In the genomic region with DNA sequence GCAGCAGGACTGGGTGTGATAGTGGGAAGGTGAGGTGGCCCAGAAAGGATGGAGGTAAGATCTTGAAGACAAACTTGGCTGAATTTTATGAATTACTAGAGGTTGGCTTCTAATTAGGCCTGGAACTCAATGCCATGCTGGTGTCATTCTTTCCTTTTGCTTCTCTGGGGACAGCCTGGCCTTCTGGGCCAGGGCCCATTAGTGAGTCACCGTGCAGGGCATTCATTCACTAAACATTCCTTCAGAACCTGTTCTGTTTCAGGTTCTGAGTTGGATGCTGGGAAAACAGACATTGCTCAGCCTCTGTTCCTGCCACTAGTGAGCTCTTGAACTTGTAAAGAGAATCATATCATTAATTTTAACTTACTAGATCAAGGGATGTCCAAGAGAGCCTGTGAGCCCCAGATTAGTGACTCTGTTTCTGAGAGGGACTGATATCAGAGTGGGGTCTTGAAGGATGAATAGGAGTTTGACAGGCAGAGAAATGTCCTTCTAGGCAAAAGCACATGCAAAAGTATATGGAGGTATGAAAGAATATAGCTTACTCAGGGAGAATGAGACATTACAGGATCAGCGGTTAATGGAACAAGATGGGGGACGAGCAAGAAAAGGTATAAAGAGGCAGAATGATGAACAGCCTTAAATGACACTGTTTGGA, we compare ENCODE assay signal across 12 cellular contexts.
DNase-seq lines count a peak whose midpoint lies in the region; ATAC-seq, FAIRE-seq and TF ChIP-seq lines count a peak whose summit lies in the region.
"Had no signal": no experiment of that assay in that cellular context is flagged by ENCODE, and none has a peak within 500 bp of the region (broad histone marks: within the 10 kb centered on the region; RNA-seq: fewer than 3 reads in every experiment).

No MANE protein-coding gene starts in this region.

- ATAC-seq in HCT116 (peak; percentile 69), GM12878 (no peak), HepG2 (peak; percentile 73)

- H3K36me3 ChIP-seq in HCT116 (ENCODE audit: control insufficient read depth in 1 of 2, insufficient read depth in 2 of 2, low read length in 2 of 2): no peaks in the 10 kb centered on the region
- no peaks in the 10 kb centered on the region for H3K36me3 ChIP-seq in GM12878 (ENCODE audit: control insufficient read depth in 2 of 2, insufficient read depth in 2 of 2, low read length in 1 of 2)
- no peaks in the 10 kb centered on the region for H3K36me3 ChIP-seq in HepG2 (replicated peaks in 1 of 2; ENCODE audit: control insufficient read depth in 1 of 2, insufficient read depth in 2 of 2, low read length in 2 of 2)
- no peaks in the 10 kb centered on the region for H3K36me3 ChIP-seq in tibial nerve

- in situ Hi-C loops in GM12878 (cut with MboI) (no loop called here), HepG2 (cut with HindIII; ENCODE audit: extremely low pct_ligation_motif_present, low pct_unique_long_range_greater_than_20kb) (no loop called here)

- H3K4me1 ChIP-seq in HCT116 (ENCODE audit: control insufficient read depth in 1 of 2, insufficient read depth in 2 of 2, low read length in 2 of 2) (peaks cover 22 to 46% of the 10 kb centered on the region in 2 experiments), GM12878 (ENCODE audit: control insufficient read depth, insufficient read depth, low read length) (no peaks in the 10 kb centered on the region), HepG2 (ENCODE audit: insufficient read depth, low read length) (peaks cover 27% of the 10 kb centered on the region), tibial nerve (no peaks in the 10 kb centered on the region)

- H3K79me2 ChIP-seq in HCT116 (ENCODE audit: insufficient read depth, low read length): no peaks in the 10 kb centered on the region
- H3K79me2 ChIP-seq in GM12878 (ENCODE audit: control insufficient read depth, insufficient read depth, low read length): no peaks in the 10 kb centered on the region
- no peaks in the 10 kb centered on the region for H3K79me2 ChIP-seq in HepG2 (ENCODE audit: insufficient read depth, low read length)

- TF ChIP-seq EP300 in GM12878 (IDR thresholded peaks at IDR 0.05; ENCODE audit: borderline replicate concordance in 1 of 2, control insufficient read depth in 1 of 2, low read depth in 2 of 2, low read length in 2 of 2) (no peak), HepG2 (IDR thresholded peaks at IDR 0.05; ENCODE audit: low read depth in 2 of 2, low read length in 2 of 2) (no peak), HepG2 (CRISPR knock-in tag; IDR thresholded peaks at IDR 0.05; ENCODE audit: borderline replicate concordance) (no peak), tibial nerve (IDR thresholded peaks at IDR 0.05) (no peak)

- intact Hi-C loops in HCT116 (cut with micrococcal nuclease): no loop called here
- intact Hi-C loops in GM12878 (cut with micrococcal nuclease; ENCODE audit: unreplicated experiment): no loop called here
- intact Hi-C loops in HepG2 (cut with micrococcal nuclease; ENCODE audit: unreplicated experiment): no loop called here

- TF ChIP-seq RAD21 in HCT116 (IDR thresholded peaks at IDR 0.05; ENCODE audit: low read depth) (0 out of 2 replicates have a peak, but pooled peaks have one; percentile 4), GM12878 (IDR thresholded peaks at IDR 0.05; ENCODE audit: insufficient read depth, low read depth, low read length) (no peak), HepG2 (CRISPR knock-in tag; IDR thresholded peaks at IDR 0.05) (no peak)

- DNase-seq in A172 (ENCODE audit: low spot score) (peak; percentile 77), HCT116 (ENCODE audit: low read depth, low spot score) (peak; percentile 44), GM12878 (ENCODE audit: low read depth, low spot score) (no peak), HepG2 (ENCODE audit: low spot score) (peak; percentile 34), tibial nerve (ENCODE audit: low spot score in 2 of 2) (no peak), activated T-cell treated with anti-CD3 and anti-CD28 coated beads for 4 hours (no peak), cerebellar cortex (ENCODE audit: low spot score) (no peak), Kasumi-1 (lab: John Stamatoyannopoulos, UW) (no peak)
- DNase-seq: NCI-H1417, NCI-H526 treated with DMSO at 0.1 percent for 48 hours, SHP77 treated with DMSO at 0.1 percent for 48 hours had no signal

- H3K4me2 ChIP-seq in HCT116 (ENCODE audit: low read length) (peak overlapping the region; percentile 62), GM12878 (ENCODE audit: control insufficient read depth, insufficient read depth) (no peak overlapping the region), HepG2 (ENCODE audit: low read depth, low read length) (peak overlapping the region; percentile 43)

- no peaks in the 10 kb centered on the region for H3K9me3 ChIP-seq in HCT116 (ENCODE audit: control insufficient read depth in 1 of 2, insufficient read depth in 1 of 2, low read depth in 1 of 2, low read length in 2 of 2)
- no peaks in the 10 kb centered on the region for H3K9me3 ChIP-seq in GM12878 (replicated peaks; ENCODE audit: control insufficient read depth, insufficient read depth, low read length)
- H3K9me3 ChIP-seq in HepG2 (ENCODE audit: low read length): no peaks in the 10 kb centered on the region
- H3K9me3 ChIP-seq in tibial nerve: peaks cover 0 to 7% (median 0%) of the 10 kb centered on the region in 4 donors

- H3K27ac ChIP-seq in HCT116 (ENCODE audit: low read depth, low read length) (peak overlapping the region; percentile 21; the same call in 1 of the 2 replicates), GM12878 (ENCODE audit: control insufficient read depth, insufficient read depth) (no peak overlapping the region), HepG2 (ENCODE audit: extremely low read length, insufficient read depth, low read length) (no peak overlapping the region), tibial nerve (no peak overlapping the region)

- BruUV-seq in HCT116 (replicated peaks; lab: Mats Ljungman, UMichigan) (no TSS peak), GM12878 (replicated peaks; lab: Mats Ljungman, UMichigan) (no TSS peak), HepG2 (replicated peaks; lab: Mats Ljungman, UMichigan) (no TSS peak)

- TF ChIP-seq CTCF in HCT116 (IDR thresholded peaks at IDR 0.05 in 2 of 3, conservative IDR thresholded peaks at IDR 0.05 in 1 of 3; ENCODE audit: borderline replicate concordance in 1 of 3, insufficient read depth in 1 of 3, low read depth in 2 of 3, low read length in 2 of 3): no peak
- no peak for TF ChIP-seq CTCF in GM12878 (IDR thresholded peaks at IDR 0.05 in 2 of 3, conservative IDR thresholded peaks at IDR 0.05 in 1 of 3; ENCODE audit: control insufficient read depth in 2 of 3, extremely low read depth in 1 of 3, insufficient read depth in 1 of 3, low read depth in 3 of 3, low read length in 3 of 3)
- no peak for TF ChIP-seq CTCF in HepG2 (CRISPR knock-in tag; IDR thresholded peaks at IDR 0.05)
- TF ChIP-seq CTCF in tibial nerve (IDR thresholded peaks at IDR 0.05): no peak

- CTCF ChIA-PET in HCT116 (lab: Charles Lee) (interaction anchor here (1.2 kb wide), 1 partner anchor 39 kb away, joined by 3 read pairs; no protein-coding TSS in a partner anchor), GM12878 (lab: Yijun Ruan, JAX) (no interaction called here), HepG2 (lab: Yijun Ruan, JAX; ENCODE audit: low intra/inter-chr PET ratio, low total read pairs) (no interaction called here)

- FAIRE-seq in GM12878 (lab: Jason Lieb, UNC): peak; percentile 23
- FAIRE-seq in HepG2 (lab: Jason Lieb, UNC): no peak
- FAIRE-seq: H1 had no signal

- H3K4me3 ChIP-seq in HCT116 (replicated peaks in 1 of 2; ENCODE audit: low read depth in 1 of 2, low read length in 2 of 2) (peak overlapping the region in 1 of 2 experiments; percentile 4; a peak in 1 of 4 replicates), GM12878 (no peak overlapping the region), HepG2 (replicated peaks in 1 of 3; ENCODE audit: insufficient read depth in 1 of 3, low read depth in 2 of 3, low read length in 3 of 3) (peak overlapping the region in 1 of 3 experiments; percentile 5; a peak in 1 of 6 replicates), tibial nerve (no peak overlapping the region)

- H4K20me1 ChIP-seq in HCT116 (ENCODE audit: insufficient read depth) (no peaks in the 10 kb centered on the region), GM12878 (ENCODE audit: control insufficient read depth, insufficient read depth) (no peaks in the 10 kb centered on the region), HepG2 (ENCODE audit: insufficient read depth, low read length) (no peaks in the 10 kb centered on the region)

- no peaks in the 10 kb centered on the region for H3K9me2 ChIP-seq in HCT116 (ENCODE audit: insufficient read depth)

- WGBS in GM12878 (ENCODE audit: insufficient coverage, insufficient replicate concordance, low lambda C conversion rate, missing lambda C conversion rate): 37% methylated on average over 3 of the region's 3 CpGs
- WGBS in HepG2 (ENCODE audit: low lambda C conversion rate): 0% methylated on average over 3 of the region's 3 CpGs
- WGBS in tibial nerve, 2 donors: 80 to 83% methylated on average over 3 of the region's 3 CpGs

- POLR2A ChIA-PET in HCT116 (lab: Charles Lee): no interaction called here
- POLR2A ChIA-PET in GM12878 (lab: Charles Lee): interaction anchor here (0.6 to 1.1 kb wide), 2 partner anchors 11 to 59 kb away, joined by 3 read pairs; no protein-coding TSS in a partner anchor
- POLR2A ChIA-PET in HepG2 (lab: Yijun Ruan, JAX): interaction anchor here (0.5 kb wide), 1 partner anchor 613 kb away, joined by 3 read pairs; no protein-coding TSS in a partner anchor

- no peaks in the 10 kb centered on the region for H3K27me3 ChIP-seq in HCT116 (ENCODE audit: insufficient read depth, low read length)
- H3K27me3 ChIP-seq in GM12878 (replicated peaks in 1 of 2; ENCODE audit: control insufficient read depth in 2 of 2, insufficient read depth in 2 of 2, low read length in 1 of 2): no peaks in the 10 kb centered on the region; a peak in 1 of 4 replicates
- peaks cover 0 to 2% of the 10 kb centered on the region in 2 experiments; a peak in 3 of 5 replicates for H3K27me3 ChIP-seq in HepG2 (ENCODE audit: control insufficient read depth in 1 of 2, insufficient read depth in 2 of 2, low read length in 2 of 2)
- no peaks in the 10 kb centered on the region for H3K27me3 ChIP-seq in tibial nerve

- H2AFZ ChIP-seq in HCT116 (ENCODE audit: low read depth, low read length, poor library complexity, severe bottlenecking) (peak overlapping the region; percentile 42), GM12878 (ENCODE audit: control insufficient read depth, low read depth, low read length) (no peak overlapping the region), HepG2 (ENCODE audit: low read length) (no peak overlapping the region)

- RAD21 ChIA-PET in HCT116 (lab: Charles Lee; ENCODE audit: low non-redundant PET in 1 of 2, low total read pairs in 2 of 2, uncharacterized antibody in 2 of 2, unreplicated experiment in 2 of 2) (no interaction called here), GM12878 (lab: Charles Lee; ENCODE audit: unreplicated experiment) (no interaction called here)

- H3K9ac ChIP-seq in HCT116 (ENCODE audit: low read length) (peak overlapping the region; percentile 23), GM12878 (ENCODE audit: control insufficient read depth, insufficient read depth, low read length) (no peak overlapping the region), HepG2 (ENCODE audit: insufficient read depth, low read depth, low read length) (no peak overlapping the region)

- TF ChIP-seq POLR2A in HCT116 (IDR thresholded peaks at IDR 0.05; ENCODE audit: borderline replicate concordance, extremely low read depth, insufficient read depth, insufficient read length) (no peak), GM12878 (IDR thresholded peaks at IDR 0.05; ENCODE audit: low read depth, low read length) (no peak), HepG2 (IDR thresholded peaks at IDR 0.05; ENCODE audit: insufficient read depth in 1 of 2, low read depth in 2 of 2, low read length in 2 of 2) (no peak), tibial nerve (IDR thresholded peaks at IDR 0.05) (no peak)

- SMC1A ChIA-PET in GM12878 (lab: Charles Lee; ENCODE audit: uncharacterized antibody, unreplicated experiment): interaction anchor here (0.9 to 1.4 kb wide), 2 partner anchors 12 to 353 kb away, joined by 5 to 7 read pairs; no protein-coding TSS in a partner anchor

Comparison
In these comparisons a context has a peak if more than half of its experiments do, and no peak if none do; other contexts are left out.
1. DNase-seq: peak in A172 (single experiment), HCT116 (single experiment) and HepG2 (single experiment); none in GM12878 (single experiment), tibial nerve (0 of 2), activated T-cell treated with anti-CD3 and anti-CD28 coated beads for 4 hours (single experiment), cerebellar cortex (single experiment) and Kasumi-1 (0 of 2).